Comparison of ENCODE assay signal across 1 cellular context in the genomic region with DNA sequence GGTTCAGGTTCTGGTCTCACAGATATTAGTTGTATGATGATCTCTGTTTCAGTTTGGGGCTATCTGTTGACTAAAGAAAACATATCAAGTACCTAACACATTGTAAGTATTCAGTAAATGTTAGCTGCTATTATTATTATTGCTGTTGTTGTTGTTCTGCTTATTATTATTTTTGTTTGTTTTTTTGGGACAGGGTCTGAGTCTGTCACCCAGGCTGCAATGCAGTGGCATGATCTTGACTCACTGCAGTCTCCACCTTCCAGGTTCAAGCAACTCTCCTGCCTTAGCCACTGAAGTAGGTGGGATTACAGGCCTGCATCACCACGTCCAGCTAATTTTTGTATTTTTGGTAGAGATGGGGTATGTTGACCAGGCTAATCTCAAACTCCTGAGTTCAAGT.
TF ChIP-seq lines count a peak whose summit lies in the region.

No MANE protein-coding gene starts in this region.

TF ChIP-seq in IMR-90, 13 proteins besides CTCF, POLR2A, EP300 and RAD21:
- no peak for TF ChIP-seq MAFK (IDR thresholded peaks at IDR 0.05; ENCODE audit: low read depth, low read length)
- TF ChIP-seq MXI1 (IDR thresholded peaks at IDR 0.05; ENCODE audit: borderline replicate concordance, low read depth, low read length): no peak
- TF ChIP-seq, protein P1, sequence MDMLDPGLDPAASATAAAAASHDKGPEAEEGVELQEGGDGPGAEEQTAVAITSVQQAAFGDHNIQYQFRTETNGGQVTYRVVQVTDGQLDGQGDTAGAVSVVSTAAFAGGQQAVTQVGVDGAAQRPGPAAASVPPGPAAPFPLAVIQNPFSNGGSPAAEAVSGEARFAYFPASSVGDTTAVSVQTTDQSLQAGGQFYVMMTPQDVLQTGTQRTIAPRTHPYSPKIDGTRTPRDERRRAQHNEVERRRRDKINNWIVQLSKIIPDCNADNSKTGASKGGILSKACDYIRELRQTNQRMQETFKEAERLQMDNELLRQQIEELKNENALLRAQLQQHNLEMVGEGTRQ (IDR thresholded peaks at IDR 0.05; ENCODE audit: low read depth, low read length): no peak
- TF ChIP-seq, protein P2, sequence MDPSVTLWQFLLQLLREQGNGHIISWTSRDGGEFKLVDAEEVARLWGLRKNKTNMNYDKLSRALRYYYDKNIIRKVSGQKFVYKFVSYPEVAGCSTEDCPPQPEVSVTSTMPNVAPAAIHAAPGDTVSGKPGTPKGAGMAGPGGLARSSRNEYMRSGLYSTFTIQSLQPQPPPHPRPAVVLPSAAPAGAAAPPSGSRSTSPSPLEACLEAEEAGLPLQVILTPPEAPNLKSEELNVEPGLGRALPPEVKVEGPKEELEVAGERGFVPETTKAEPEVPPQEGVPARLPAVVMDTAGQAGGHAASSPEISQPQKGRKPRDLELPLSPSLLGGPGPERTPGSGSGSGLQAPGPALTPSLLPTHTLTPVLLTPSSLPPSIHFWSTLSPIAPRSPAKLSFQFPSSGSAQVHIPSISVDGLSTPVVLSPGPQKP (IDR thresholded peaks at IDR 0.05; ENCODE audit: borderline replicate concordance, low read depth, low read length): no peak
- no peak for TF ChIP-seq RCOR1 (IDR thresholded peaks at IDR 0.05; ENCODE audit: insufficient replicate concordance, low read length)
- no peak for TF ChIP-seq NFE2L2 (IDR thresholded peaks at IDR 0.05; ENCODE audit: low read depth, low read length)
TF ChIP-seq in IMR-90: peak in this region for 0.
